8 cellular contexts compared by ENCODE assay signal in genomic region chr1:8348777-8349472, GRCh38. TPM values are rescaled to one million over a fixed set of nuclear protein-coding genes. Genes with fewer than 3 reads are reported as not detected.
DNase-seq lines count a peak whose midpoint lies in the region; ATAC-seq, FAIRE-seq and TF ChIP-seq lines count a peak whose summit lies in the region.

No MANE protein-coding gene starts in this region.

- TF ChIP-seq POLR2A in A549 (IDR thresholded peaks at IDR 0.05; ENCODE audit: low read length) = no peak

- H3K4me1 ChIP-seq in A549 = peaks cover 17% of the 10 kb centered on the region

- TF ChIP-seq RAD21 in A549 (conservative IDR thresholded peaks at IDR 0.05 in 1 of 2, IDR thresholded peaks at IDR 0.05 in 1 of 2) = peak; percentile 87 to 90

- CTCF ChIA-PET in A549 (lab: Yijun Ruan, JAX) = interaction anchor here (0.6 to 7.8 kb wide), 18 partner anchors 10 to 378 kb away, joined by 3 to 76 read pairs (median 5); no protein-coding TSS in a partner anchor

- H3K4me3 ChIP-seq in A549 (no peak overlapping the region), dorsolateral prefrontal cortex (no peak overlapping the region)

- no peak for FAIRE-seq in A549 (lab: Jason Lieb, UNC)

- TF ChIP-seq CTCF in A549 (IDR thresholded peaks at IDR 0.05) (peak; percentile 78), GM13977 (IDR thresholded peaks at IDR 0.05; ENCODE audit: extremely low read depth, insufficient read depth, missing control alignments) (peak; percentile 86), dorsolateral prefrontal cortex (IDR thresholded peaks at IDR 0.05 in 54 of 56, conservative IDR thresholded peaks at IDR 0.05 in 2 of 56; ENCODE audit: low read depth in 1 of 56, partially characterized antibody in 56 of 56) (peak; percentile 20 to 93 (median 78))

- intact Hi-C loops in dorsolateral prefrontal cortex (cut with DNase I) = loop anchor here (2.0 to 5.0 kb wide), 2 partner anchors 367 to 374 kb away; no protein-coding TSS in a partner anchor

- H3K9me3 ChIP-seq in A549 = no peaks in the 10 kb centered on the region

- POLR2A ChIA-PET in A549 (lab: Yijun Ruan, JAX) = no interaction called here

- 17% methylated on average over 20 of the region's 21 CpGs for WGBS in A549 (ENCODE audit: missing lambda C conversion rate)

- peak; percentile 60 to 75; a peak in 5 of 6 replicates for ATAC-seq in A549
- no peak for ATAC-seq in HG03342 (IDR thresholded peaks at IDR 0.05; ENCODE audit: unreplicated experiment)

- H3K27me3 ChIP-seq in dorsolateral prefrontal cortex = no peaks in the 10 kb centered on the region

- H3K27ac ChIP-seq in A549 (peak overlapping the region; percentile 73 to 82; a peak in 5 of 6 replicates), dorsolateral prefrontal cortex (peak overlapping the region in 5 of 59 donors; percentile 18 to 48 (median 27))

- H3K4me2 ChIP-seq in A549 = peak overlapping the region; percentile 27; the same call in 1 of the 3 replicates

- TF ChIP-seq EP300 in A549 (IDR thresholded peaks at IDR 0.05) = no peak

- DNase-seq in A549 (ENCODE audit: low read depth in 1 of 2, low spot score in 1 of 2) (peak; percentile 56 to 58), GM13977 (ENCODE audit: low spot score) (peak; percentile 89), NCI-H345 treated with DMSO at 0.1 percent for 48 hours (lab: John Stamatoyannopoulos, UW; ENCODE audit: unreplicated experiment) (peak; percentile 38), dorsolateral prefrontal cortex (peak in 4 of 10 donors; percentile 53 to 75 (median 56)), midbrain (lab: John Stamatoyannopoulos, UW) (peak; percentile 29)
- peak; percentile 72 for DNase-seq in activated CD4-positive, alpha-beta T cell treated with anti-CD3 and anti-CD28 coated beads, Interleukin-2, amount 50 U/mL, for 1 hour
- peak; percentile 81 for DNase-seq in stimulated activated CD8-positive, alpha-beta memory T cell treated with anti-CD3 and anti-CD28 coated beads, Interleukin-4, amount 100 ng/mL, for 48 hours

- in situ Hi-C loops in GM13977 (cut with MboI; ENCODE audit: low pct_unique_long_range_greater_than_20kb, low sequenced_read_pairs, unreplicated experiment) = no loop called here

TF ChIP-seq in A549, 52 proteins besides CTCF, POLR2A, EP300 and RAD21:
- no peak for TF ChIP-seq TP53 (CRISPR knock-in tag; IDR thresholded peaks at IDR 0.05)
- TF ChIP-seq SMC3 (IDR thresholded peaks at IDR 0.05) = peak; percentile 92
- TF ChIP-seq, protein P1, sequence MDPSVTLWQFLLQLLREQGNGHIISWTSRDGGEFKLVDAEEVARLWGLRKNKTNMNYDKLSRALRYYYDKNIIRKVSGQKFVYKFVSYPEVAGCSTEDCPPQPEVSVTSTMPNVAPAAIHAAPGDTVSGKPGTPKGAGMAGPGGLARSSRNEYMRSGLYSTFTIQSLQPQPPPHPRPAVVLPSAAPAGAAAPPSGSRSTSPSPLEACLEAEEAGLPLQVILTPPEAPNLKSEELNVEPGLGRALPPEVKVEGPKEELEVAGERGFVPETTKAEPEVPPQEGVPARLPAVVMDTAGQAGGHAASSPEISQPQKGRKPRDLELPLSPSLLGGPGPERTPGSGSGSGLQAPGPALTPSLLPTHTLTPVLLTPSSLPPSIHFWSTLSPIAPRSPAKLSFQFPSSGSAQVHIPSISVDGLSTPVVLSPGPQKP (IDR thresholded peaks at IDR 0.05; ENCODE audit: low read depth, low read length) = no peak
- TF ChIP-seq, protein P2, sequence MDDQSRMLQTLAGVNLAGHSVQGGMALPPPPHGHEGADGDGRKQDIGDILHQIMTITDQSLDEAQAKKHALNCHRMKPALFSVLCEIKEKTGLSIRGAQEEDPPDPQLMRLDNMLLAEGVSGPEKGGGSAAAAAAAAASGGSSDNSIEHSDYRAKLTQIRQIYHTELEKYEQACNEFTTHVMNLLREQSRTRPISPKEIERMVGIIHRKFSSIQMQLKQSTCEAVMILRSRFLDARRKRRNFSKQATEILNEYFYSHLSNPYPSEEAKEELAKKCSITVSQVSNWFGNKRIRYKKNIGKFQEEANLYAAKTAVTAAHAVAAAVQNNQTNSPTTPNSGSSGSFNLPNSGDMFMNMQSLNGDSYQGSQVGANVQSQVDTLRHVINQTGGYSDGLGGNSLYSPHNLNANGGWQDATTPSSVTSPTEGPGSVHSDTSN (IDR thresholded peaks at IDR 0.05) = no peak
- no peak for TF ChIP-seq CEBPB (IDR thresholded peaks at IDR 0.05)
TF ChIP-seq in A549: peak in this region for 1.

RNA-seq across cellular contexts. Expression of gene SLC45A1, which starts 31.0 kb away (rescaled TPM):
- polyA plus RNA-seq in A549 (2011; rRNA removed) (1.6 TPM in 2 replicates), A549 (2017; fragmentation: RNase III; extraction: RNeasy Plus Mini Kit Qiagen cat#74134 plus additional on column Dnase treatment) (1.7 to 2.2 TPM (median 1.8 TPM) in 3 replicates)
- polyA plus RNA-seq in A549 (2012; cell fraction: cytosol; rRNA removed) = 1.8 and 3.1 TPM in 2 replicates
- 3.1 and 4.5 TPM in 2 replicates for polyA plus RNA-seq in A549 (2012; cell fraction: nucleus; rRNA removed)
- 2.0 and 2.4 TPM in 2 replicates for polyA minus RNA-seq in A549 (2011; rRNA and poly(A)+ RNA removed)
- 10 to 100 TPM in 119 of 120 experiments, 1 to 10 TPM in 1; 8.8 to 28.7 (median 19.1) TPM for total RNA-seq in dorsolateral prefrontal cortex
